ENCODE assay signal across 16 cellular contexts in genomic region chr1:91828583-91829281, GRCh38. TPM values are rescaled to one million over a fixed set of nuclear protein-coding genes. Genes with fewer than 3 reads are reported as not detected.
DNase-seq lines count a peak whose midpoint lies in the region; ATAC-seq and TF ChIP-seq lines count a peak whose summit lies in the region.
"Had no signal": no experiment of that assay in that cellular context is flagged by ENCODE, and none has a peak within 500 bp of the region (broad histone marks: within the 10 kb centered on the region; RNA-seq: fewer than 3 reads in every experiment).

No MANE protein-coding gene starts in this region.

- H3K9me3 Mint-ChIP-seq in natural killer cell: no peaks in the 10 kb centered on the region
- H3K9me3 Mint-ChIP-seq: CD8-positive, alpha-beta memory T cell had no signal

- H3K27me3 Mint-ChIP-seq in natural killer cell (ENCODE audit: low read depth in 2 of 2): no peaks in the 10 kb centered on the region
- H3K27me3 Mint-ChIP-seq: CD8-positive, alpha-beta memory T cell had no signal

- DNase-seq in right cardiac atrium (no peak), right atrium auricular region (ENCODE audit: low spot score) (no peak), epithelial cell of proximal tubule (ENCODE audit: low read depth) (no peak), natural killer cell (no peak), tibial artery (no peak), NCI-H524 treated with DMSO at 0.1 percent for 48 hours (lab: John Stamatoyannopoulos, UW) (no peak), HEK293T (ENCODE audit: extremely low spot score) (no peak)
- DNase-seq: activated CD4-positive, CD25-positive, alpha-beta regulatory T cell treated with anti-CD3 and anti-CD28 coated beads, Interleukin-2, amount 50 U/mL, for 72 hours; activated naive CD4-positive, alpha-beta T cell treated with Interleukin-2 at 50 U/mL for 16 hours; CD8-positive, alpha-beta memory T cell; dermis blood vessel endothelial cell; H7; lower lobe of right lung; MV-4-11; T-helper 1 cell had no signal

- H3K27me3 ChIP-seq in right cardiac atrium (ENCODE audit: control insufficient read depth, insufficient read depth) (no peaks in the 10 kb centered on the region), right atrium auricular region (no peaks in the 10 kb centered on the region), tibial artery (no peaks in the 10 kb centered on the region)

- CTCF ChIA-PET in HEK293T (lab: Yijun Ruan, JAX): no interaction called here

- no peak overlapping the region for H3K4me3 Mint-ChIP-seq in natural killer cell

- no peak overlapping the region for H3K4me3 ChIP-seq in right cardiac atrium (ENCODE audit: low read length)
- H3K4me3 ChIP-seq in right atrium auricular region: no peak overlapping the region
- H3K4me3 ChIP-seq in epithelial cell of proximal tubule (ENCODE audit: low read depth, low read length): peak overlapping the region; percentile 45
- H3K4me3 ChIP-seq in tibial artery: no peak overlapping the region
- H3K4me3 ChIP-seq: lower lobe of right lung had no signal

- ATAC-seq in right cardiac atrium: no peak
- ATAC-seq in natural killer cell: no peak
- ATAC-seq in GM18520 (IDR thresholded peaks at IDR 0.05; ENCODE audit: unreplicated experiment): no peak

- H3K4me1 ChIP-seq in right cardiac atrium (ENCODE audit: control insufficient read depth, insufficient read depth, low read length) (peaks cover 24% of the 10 kb centered on the region), right atrium auricular region (peaks cover 0 to 40% of the 10 kb centered on the region in 2 donors), tibial artery (peaks cover 0 to 23% (median 11%) of the 10 kb centered on the region in 4 donors)

- no peaks in the 10 kb centered on the region for H3K9me3 ChIP-seq in right cardiac atrium (ENCODE audit: control insufficient read depth, low read length)
- no peaks in the 10 kb centered on the region for H3K9me3 ChIP-seq in right atrium auricular region
- H3K9me3 ChIP-seq in tibial artery: no peaks in the 10 kb centered on the region
- H3K9me3 ChIP-seq: lower lobe of right lung had no signal

- H3K27ac ChIP-seq in right cardiac atrium (ENCODE audit: low read length) (peak overlapping the region; percentile 28), right atrium auricular region (peak overlapping the region in 1 of 2 donors; percentile 77), tibial artery (no peak overlapping the region)

- TF ChIP-seq CTCF in right atrium auricular region (IDR thresholded peaks at IDR 0.05): no peak
- no peak for TF ChIP-seq CTCF in epithelial cell of proximal tubule (conservative IDR thresholded peaks at IDR 0.05; ENCODE audit: low read depth, low read length)
- no peak for TF ChIP-seq CTCF in natural killer cell (IDR thresholded peaks at IDR 0.05)
- TF ChIP-seq CTCF in tibial artery (IDR thresholded peaks at IDR 0.05): no peak

- intact Hi-C loops in right cardiac atrium (cut with DNase I): no loop called here
- intact Hi-C loops in natural killer cell (cut with micrococcal nuclease): loop anchor here (5.0 kb wide), 1 partner anchor 34 kb away; no protein-coding TSS in a partner anchor
- intact Hi-C loops in tibial artery (cut with DNase I; ENCODE audit: low total_unique reads): no loop called here

- peak overlapping the region; percentile 92 to 95 for H3K27ac Mint-ChIP-seq in natural killer cell

- peaks cover 81 to 85% of the 10 kb centered on the region in 2 donors for H3K4me1 Mint-ChIP-seq in natural killer cell

- no peaks in the 10 kb centered on the region for H3K36me3 Mint-ChIP-seq in natural killer cell

- POLR2A ChIA-PET in HEK293T (lab: Yijun Ruan, JAX): no interaction called here

- H3K36me3 ChIP-seq in right atrium auricular region (no peaks in the 10 kb centered on the region), tibial artery (no peaks in the 10 kb centered on the region)
- H3K36me3 ChIP-seq: lower lobe of right lung had no signal

- 78% methylated on average over 9 of the region's 9 CpGs for WGBS in right cardiac atrium

TF ChIP-seq in HEK293T, 16 proteins besides CTCF, POLR2A, EP300 and RAD21:
- TF ChIP-seq, protein P1, sequence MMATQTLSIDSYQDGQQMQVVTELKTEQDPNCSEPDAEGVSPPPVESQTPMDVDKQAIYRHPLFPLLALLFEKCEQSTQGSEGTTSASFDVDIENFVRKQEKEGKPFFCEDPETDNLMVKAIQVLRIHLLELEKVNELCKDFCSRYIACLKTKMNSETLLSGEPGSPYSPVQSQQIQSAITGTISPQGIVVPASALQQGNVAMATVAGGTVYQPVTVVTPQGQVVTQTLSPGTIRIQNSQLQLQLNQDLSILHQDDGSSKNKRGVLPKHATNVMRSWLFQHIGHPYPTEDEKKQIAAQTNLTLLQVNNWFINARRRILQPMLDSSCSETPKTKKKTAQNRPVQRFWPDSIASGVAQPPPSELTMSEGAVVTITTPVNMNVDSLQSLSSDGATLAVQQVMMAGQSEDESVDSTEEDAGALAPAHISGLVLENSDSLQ (IDR thresholded peaks at IDR 0.05): no peak
- TF ChIP-seq TARDBP (IDR thresholded peaks at IDR 0.05): no peak
- no peak for TF ChIP-seq SP1 (IDR thresholded peaks at IDR 0.05)
- no peak for TF ChIP-seq ZNF384 (IDR thresholded peaks at IDR 0.05)
- no peak for TF ChIP-seq CTBP1 (IDR thresholded peaks at IDR 0.05; ENCODE audit: borderline replicate concordance)
- TF ChIP-seq HDGF (IDR thresholded peaks at IDR 0.05; ENCODE audit: borderline replicate concordance): no peak
- no peak for TF ChIP-seq LEF1 (IDR thresholded peaks at IDR 0.05; ENCODE audit: borderline replicate concordance)
- TF ChIP-seq L3MBTL2 (conservative IDR thresholded peaks at IDR 0.05): no peak
- no peak for TF ChIP-seq FOXM1 (IDR thresholded peaks at IDR 0.05; ENCODE audit: borderline replicate concordance)
- TF ChIP-seq SUZ12 (IDR thresholded peaks at IDR 0.05): no peak

RNA-seq across cellular contexts. Expression of gene TGFBR3, which starts 57.2 kb away (rescaled TPM):
- 10 to 100 TPM; 36.4 to 52.4 (median 39.2) TPM for total RNA-seq in right cardiac atrium
- polyA plus RNA-seq in right cardiac atrium: 14.5 TPM
- total RNA-seq in right atrium auricular region: 10 to 100 TPM; 40.5 to 64.8 TPM
- 3.8 and 6.9 TPM in 2 replicates for total RNA-seq in epithelial cell of proximal tubule
- 100 to 1,000 TPM; 225 to 274 (median 243) TPM for total RNA-seq in natural killer cell
